8 cellular contexts compared by ENCODE assay signal in the genomic region with DNA sequence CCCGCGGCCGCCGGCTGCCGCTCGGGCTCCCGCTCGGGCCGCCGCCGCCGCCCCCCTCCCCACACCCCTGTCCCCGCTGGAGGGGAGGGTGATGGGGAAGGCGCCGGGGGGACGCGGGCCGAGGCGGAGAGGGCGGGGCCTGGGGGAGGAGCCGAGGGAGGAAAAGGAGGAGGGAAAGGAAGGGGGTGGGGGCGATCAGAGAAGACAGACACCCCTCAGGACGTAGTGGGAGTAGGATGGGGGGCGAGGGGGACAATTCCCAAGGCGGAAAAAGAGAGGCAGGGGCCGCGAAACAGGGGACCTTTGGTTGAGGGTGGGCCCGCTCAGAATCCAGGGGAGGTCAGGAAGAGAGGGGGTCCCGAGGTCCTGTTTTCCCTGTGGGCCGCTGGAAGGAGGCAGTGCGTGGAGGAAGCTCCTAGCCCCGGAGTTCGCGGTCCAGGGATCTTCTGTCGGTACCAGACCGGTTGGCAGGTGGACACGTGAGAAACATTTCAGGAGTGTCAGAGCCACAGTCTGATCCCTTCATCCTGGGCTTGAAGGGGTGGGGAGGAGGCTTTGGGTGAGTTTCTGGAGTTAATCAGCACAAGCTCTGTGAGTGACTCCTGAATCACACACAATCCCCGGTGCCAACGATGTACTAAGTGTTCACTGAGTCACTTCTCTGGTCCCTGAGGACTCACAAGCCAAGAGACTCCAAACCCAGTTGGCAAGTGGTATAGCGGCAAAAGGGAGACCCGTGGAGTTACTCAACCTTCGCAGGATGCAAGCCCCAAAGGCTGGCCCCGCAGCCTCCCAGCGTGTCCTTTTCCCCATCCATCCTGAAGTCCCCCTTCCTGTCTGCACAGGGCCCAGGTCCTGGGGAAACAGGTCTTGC. TPM values are rescaled to one million over a fixed set of nuclear protein-coding genes. Genes with fewer than 3 reads are reported as not detected.
A peak's percentile ranks its signal among the peaks of the same experiment; 100 is the strongest.
DNase-seq lines count a peak whose midpoint lies in the region; ATAC-seq and TF ChIP-seq lines count a peak whose summit lies in the region.

Gene XYLT1, minus strand, starts transcription at position 90 of the 874 bp plus-strand sequence. CDS start 164 bp downstream, outside the sequence.

- H3K36me3 ChIP-seq in H7 (replicated peaks; ENCODE audit: control insufficient read depth, insufficient read depth, low read length) = no peaks in the 10 kb centered on the region
- H3K36me3 ChIP-seq in SJCRH30 = no peaks in the 10 kb centered on the region

- peak within 1 kb of the TSS; percentile 81 for H3K4me3 Mint-ChIP-seq in activated naive CD8-positive, alpha-beta T cell treated with anti-CD3 and anti-CD28 coated beads for 36 hours
- H3K4me3 Mint-ChIP-seq in progenitor cell of endocrine pancreas (ENCODE audit: low read depth) = peak within 1 kb of the TSS; percentile 78

- DNase-seq in H7 = peak; percentile 91
- DNase-seq in RPMI7951 (ENCODE audit: low read depth) = peak; percentile 89
- DNase-seq in activated naive CD8-positive, alpha-beta T cell treated with anti-CD3 and anti-CD28 coated beads for 36 hours = peak; percentile 30
- DNase-seq in left cardiac atrium = peak; percentile 76
- peak; percentile 38 for DNase-seq in progenitor cell of endocrine pancreas (ENCODE audit: low spot score, unreplicated experiment)
- no peak for DNase-seq in 8988T
- DNase-seq in SJCRH30 = no peak

- H3K36me3 Mint-ChIP-seq in activated naive CD8-positive, alpha-beta T cell treated with anti-CD3 and anti-CD28 coated beads for 36 hours = peaks cover 2% of the 10 kb centered on the region
- H3K36me3 Mint-ChIP-seq in progenitor cell of endocrine pancreas (ENCODE audit: insufficient read depth) = no peaks in the 10 kb centered on the region

- H3K4me1 ChIP-seq in SJCRH30 = no peaks in the 10 kb centered on the region

- intact Hi-C loops in left cardiac atrium (cut with DNase I) = no loop called here

- peak; percentile 82 to 84 for ATAC-seq in left cardiac atrium
- no peak for ATAC-seq in HG02798 (IDR thresholded peaks at IDR 0.05; ENCODE audit: poor library complexity, unreplicated experiment)

- H3K4me3 ChIP-seq in H7 (ENCODE audit: insufficient read depth, low read depth, low read length) = peak within 1 kb of the TSS; percentile 61
- H3K4me3 ChIP-seq in SJCRH30 = no peak within 1 kb of the TSS

- no peaks in the 10 kb centered on the region for H3K9me3 Mint-ChIP-seq in activated naive CD8-positive, alpha-beta T cell treated with anti-CD3 and anti-CD28 coated beads for 36 hours
- no peaks in the 10 kb centered on the region for H3K9me3 Mint-ChIP-seq in progenitor cell of endocrine pancreas (ENCODE audit: low read depth)

- H3K4me1 Mint-ChIP-seq in activated naive CD8-positive, alpha-beta T cell treated with anti-CD3 and anti-CD28 coated beads for 36 hours = peaks cover 52% of the 10 kb centered on the region
- peaks cover 30% of the 10 kb centered on the region for H3K4me1 Mint-ChIP-seq in progenitor cell of endocrine pancreas (ENCODE audit: low read depth)

- H3K27ac ChIP-seq in SJCRH30 = no peak within 1 kb of the TSS

- no peak for TF ChIP-seq CTCF in progenitor cell of endocrine pancreas (IDR thresholded peaks at IDR 0.05; ENCODE audit: unreplicated experiment)

- H3K27me3 ChIP-seq in H7 (ENCODE audit: control insufficient read depth, insufficient read depth, low read length) = peaks cover 15% of the 10 kb centered on the region
- H3K27me3 ChIP-seq in SJCRH30 = 0 out of 2 replicates have a peak, but pooled peaks cover 2% of the 10 kb centered on the region

- no peaks in the 10 kb centered on the region for H3K27me3 Mint-ChIP-seq in activated naive CD8-positive, alpha-beta T cell treated with anti-CD3 and anti-CD28 coated beads for 36 hours
- H3K27me3 Mint-ChIP-seq in progenitor cell of endocrine pancreas = peaks cover 42% of the 10 kb centered on the region

- H3K27ac Mint-ChIP-seq in activated naive CD8-positive, alpha-beta T cell treated with anti-CD3 and anti-CD28 coated beads for 36 hours = peak within 1 kb of the TSS; percentile 2
- H3K27ac Mint-ChIP-seq in progenitor cell of endocrine pancreas = peak within 1 kb of the TSS; percentile 78

- no peaks in the 10 kb centered on the region for H3K9me3 ChIP-seq in SJCRH30 (replicated peaks)

RNA-seq across cellular contexts. Expression of gene XYLT1, which starts in this region (rescaled TPM):
- 7.6 and 7.8 TPM in 2 replicates for total RNA-seq in H7 (2014; rRNA removed; shearing (Covaris generic))
- total RNA-seq in RPMI7951 (2014; rRNA removed; shearing (Covaris generic)) = 3.0 and 4.0 TPM in 2 replicates
- total RNA-seq in activated naive CD8-positive, alpha-beta T cell treated with anti-CD3 and anti-CD28 coated beads for 36 hours = 1 to 10 TPM; 4.1 to 4.6 TPM
- total RNA-seq in left cardiac atrium (10 to 100 TPM in 1 of 2 donors, 1 to 10 TPM in 1; 8.4 to 22.5 TPM), progenitor cell of endocrine pancreas (10.9 and 12.3 TPM in 2 replicates)
- total RNA-seq in SJCRH30 (2014; rRNA removed; shearing (Covaris generic)) = under 0.01 and 0.03 TPM in 2 replicates

Comparison
In these comparisons a context has a peak if more than half of its experiments do, and no peak if none do; other contexts are left out.
1. DNase-seq: peak in H7 (single experiment), RPMI7951 (single experiment), activated naive CD8-positive, alpha-beta T cell treated with anti-CD3 and anti-CD28 coated beads for 36 hours (single experiment), left cardiac atrium (single experiment) and progenitor cell of endocrine pancreas (single experiment); none in 8988T (single experiment) and SJCRH30 (0 of 2).